In the genomic region with DNA sequence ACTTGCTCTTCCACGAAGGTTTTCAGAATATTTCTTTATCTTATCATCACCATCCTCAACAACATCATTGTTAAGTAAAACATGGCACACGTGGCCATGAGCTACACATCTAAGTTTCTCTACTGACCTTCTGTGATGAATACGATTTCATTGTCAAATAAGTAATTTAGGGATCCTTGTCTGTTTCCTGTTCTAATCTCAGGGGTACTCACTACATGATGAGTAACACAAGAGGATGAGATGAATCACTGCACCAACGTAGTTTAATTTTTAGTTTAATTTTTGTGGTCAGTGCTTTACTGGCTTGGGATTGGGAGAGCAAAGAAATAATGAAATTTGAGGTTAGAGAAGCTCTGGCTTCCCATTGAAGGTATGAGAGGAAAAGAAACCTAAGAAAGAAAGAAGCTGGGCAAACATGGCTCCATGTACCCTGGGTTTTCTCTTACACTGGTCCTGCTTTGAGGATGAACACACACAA, we compare ENCODE assay signal across 12 cellular contexts.
A peak's percentile ranks its signal among the peaks of the same experiment; 100 is the strongest.
DNase-seq lines count a peak whose midpoint lies in the region; ATAC-seq, FAIRE-seq and TF ChIP-seq lines count a peak whose summit lies in the region.
"Had no signal": no experiment of that assay in that cellular context is flagged by ENCODE, and none has a peak within 500 bp of the region (broad histone marks: within the 10 kb centered on the region; RNA-seq: fewer than 3 reads in every experiment).

No MANE protein-coding gene starts in this region.

- no peak overlapping the region for H2BK20ac ChIP-seq in H9 (ENCODE audit: low read depth, low read length, poor library complexity, severe bottlenecking)

- H3K9ac ChIP-seq in H9 (ENCODE audit: extremely low read depth, insufficient read length, low read length) = no peak overlapping the region

- H3K18ac ChIP-seq in H9 (ENCODE audit: insufficient read length, low read depth, low read length) = no peak overlapping the region

- H3K14ac ChIP-seq in H9 (ENCODE audit: insufficient read depth, low read length) = no peak overlapping the region

- no peaks in the 10 kb centered on the region for H3K79me2 ChIP-seq in H9 (ENCODE audit: insufficient read depth, low read length)

- H2BK5ac ChIP-seq in H9 (ENCODE audit: insufficient read length, low read length) = no peak overlapping the region

- no peak overlapping the region for H3K4me3 Mint-ChIP-seq in H9
- H3K4me3 Mint-ChIP-seq: neural crest cell had no signal

- no peak overlapping the region for H2BK12ac ChIP-seq in H9 (ENCODE audit: insufficient read length, low read depth, low read length)

- H3K56ac ChIP-seq in H9 (ENCODE audit: insufficient read length, low read depth, low read length) = no peak overlapping the region

- no peak overlapping the region for H2BK120ac ChIP-seq in H9 (ENCODE audit: low read depth, low read length, poor library complexity, severe bottlenecking)

- H3K4ac ChIP-seq in H9 (ENCODE audit: low read depth, low read length) = no peak overlapping the region

- H3K79me1 ChIP-seq in H9 (ENCODE audit: insufficient read depth, low read depth, low read length, poor library complexity, severe bottlenecking) = no peaks in the 10 kb centered on the region

- no peak overlapping the region for H4K8ac ChIP-seq in H9 (replicated peaks; ENCODE audit: insufficient read length, low read depth, low read length)

- no peak overlapping the region for H3K23ac ChIP-seq in H9 (ENCODE audit: insufficient read length, low read depth, low read length)

- H4K5ac ChIP-seq in H9 (ENCODE audit: insufficient read length, low read depth, low read length) = no peak overlapping the region

- no peak overlapping the region for H2AK5ac ChIP-seq in H9 (ENCODE audit: insufficient read length, low read length)

- peaks cover 2% of the 10 kb centered on the region; the same call in 1 of the 2 replicates for H3K4me1 ChIP-seq in H9 (ENCODE audit: insufficient read depth, low read length)

- no peak overlapping the region for H3K4me2 ChIP-seq in H9 (ENCODE audit: insufficient read depth, insufficient read length, low read length)

- no CpG with 5 or more reads among the region's 4 CpGs for WGBS in H9 (ENCODE audit: extremely low coverage, insufficient read length, low lambda C conversion rate)

- no peaks in the 10 kb centered on the region for H3K27me3 ChIP-seq in H9 (ENCODE audit: insufficient read depth, low read length)

- no peak overlapping the region for H4K91ac ChIP-seq in H9 (ENCODE audit: insufficient read length, low read depth, low read length)

- H2BK15ac ChIP-seq in H9 (ENCODE audit: low read depth, low read length) = no peak overlapping the region

- H3K9me3 ChIP-seq in H9 (ENCODE audit: control insufficient read depth, low read depth, low read length) = no peaks in the 10 kb centered on the region

- no peak overlapping the region for H2AFZ ChIP-seq in H9 (ENCODE audit: low read length)

- no peak overlapping the region for H3T11ph ChIP-seq in H9 (ENCODE audit: low read length)

- no peak for ATAC-seq in left lobe of liver
- ATAC-seq: T-cell had no signal

- H3K9me3 Mint-ChIP-seq in H9 = no peaks in the 10 kb centered on the region; a peak in 1 of 5 replicates

- H3K4me1 Mint-ChIP-seq in H9 = peaks cover 10% of the 10 kb centered on the region in 2 experiments

- no peaks in the 10 kb centered on the region for H3K23me2 ChIP-seq in H9 (ENCODE audit: insufficient read length, low read depth, low read length, poor library complexity, severe bottlenecking)

- no peak overlapping the region for H3K27ac ChIP-seq in H9 (ENCODE audit: insufficient read length, low read depth, low read length)

- H4K20me1 ChIP-seq in H9 (ENCODE audit: control insufficient read depth, insufficient read depth, insufficient read length) = no peaks in the 10 kb centered on the region

- peaks cover 2% of the 10 kb centered on the region; the same call in 1 of the 2 replicates for H3K27me3 Mint-ChIP-seq in H9 (ENCODE audit: low read depth)
- H3K27me3 Mint-ChIP-seq: T-cell had no signal

- H3K36me3 Mint-ChIP-seq in H9 (ENCODE audit: insufficient read depth in 1 of 3, low read depth in 3 of 3) = no peaks in the 10 kb centered on the region; a peak in 1 of 7 replicates
- H3K36me3 Mint-ChIP-seq: T-cell had no signal

- no peak overlapping the region for H3K27ac Mint-ChIP-seq in H9

- FAIRE-seq in RCC 7860 (lab: Jason Lieb, UNC) = peak; percentile 97

- DNase-seq in EH (ENCODE audit: low read depth) = peak; percentile 96
- DNase-seq in RCC 7860 (ENCODE audit: low spot score) = peak; percentile 76
- peak; percentile 91 for DNase-seq in fibroblast of gingiva (ENCODE audit: low read depth)
- peak; percentile 64 for DNase-seq in smooth muscle cell of the brain vasculature (ENCODE audit: low read depth, low spot score)
- DNase-seq in H9 = no peak
- no peak for DNase-seq in left lobe of liver (ENCODE audit: low spot score)
- DNase-seq in AML-193 (lab: John Stamatoyannopoulos, UW) = no peak
- DNase-seq: activated gamma-delta T cell treated with Interleukin-2 at 50 U/mL for 16 hours, glutamatergic neuron, NCI-H2107, T-cell had no signal

- no peak for TF ChIP-seq CTCF in H9 (conservative IDR thresholded peaks at IDR 0.05)

Comparison
In these comparisons a context has a peak if more than half of its experiments do, and no peak if none do; other contexts are left out.
1. DNase-seq: peak in EH (single experiment), RCC 7860 (single experiment), fibroblast of gingiva (single experiment) and smooth muscle cell of the brain vasculature (single experiment); none in H9 (single experiment), left lobe of liver (single experiment) and AML-193 (0 of 2).